Comparison of ENCODE assay signal across 1 cellular context in the genomic region with DNA sequence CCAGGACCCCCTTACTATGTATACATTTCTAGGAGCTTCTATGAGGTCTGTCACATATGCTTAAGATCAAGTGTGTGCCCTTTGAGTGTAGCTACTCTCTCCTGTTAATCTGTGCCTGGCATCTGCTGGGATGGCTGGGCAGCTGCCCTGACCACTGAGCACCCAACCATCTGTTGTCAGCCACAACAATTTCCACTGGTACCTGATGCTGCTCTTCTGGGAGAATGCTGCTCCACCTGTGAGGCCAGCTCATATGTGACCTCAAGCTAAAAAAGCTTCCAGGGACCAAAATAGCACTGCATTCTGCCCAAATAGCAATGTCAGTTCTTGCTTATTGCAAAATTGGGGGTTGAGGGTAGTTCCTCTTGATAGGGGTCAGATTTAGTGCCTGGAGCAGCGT.
TF ChIP-seq lines count a peak whose summit lies in the region.

No MANE protein-coding gene starts in this region.

TF ChIP-seq in GM12878, 131 proteins besides CTCF, POLR2A, EP300 and RAD21 (continued from another document):
- TF ChIP-seq, protein P1, sequence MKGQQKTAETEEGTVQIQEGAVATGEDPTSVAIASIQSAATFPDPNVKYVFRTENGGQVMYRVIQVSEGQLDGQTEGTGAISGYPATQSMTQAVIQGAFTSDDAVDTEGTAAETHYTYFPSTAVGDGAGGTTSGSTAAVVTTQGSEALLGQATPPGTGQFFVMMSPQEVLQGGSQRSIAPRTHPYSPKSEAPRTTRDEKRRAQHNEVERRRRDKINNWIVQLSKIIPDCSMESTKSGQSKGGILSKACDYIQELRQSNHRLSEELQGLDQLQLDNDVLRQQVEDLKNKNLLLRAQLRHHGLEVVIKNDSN (IDR thresholded peaks at IDR 0.05; ENCODE audit: borderline replicate concordance, extremely low read length, insufficient read depth, low read depth, low read length) = no peak
- no peak for TF ChIP-seq JUND (IDR thresholded peaks at IDR 0.05; ENCODE audit: low read depth, low read length)
- TF ChIP-seq EGR1 (IDR thresholded peaks at IDR 0.05; ENCODE audit: borderline replicate concordance in 1 of 2, low read depth in 2 of 2, low read length in 2 of 2) = no peak
- TF ChIP-seq, protein P2, sequence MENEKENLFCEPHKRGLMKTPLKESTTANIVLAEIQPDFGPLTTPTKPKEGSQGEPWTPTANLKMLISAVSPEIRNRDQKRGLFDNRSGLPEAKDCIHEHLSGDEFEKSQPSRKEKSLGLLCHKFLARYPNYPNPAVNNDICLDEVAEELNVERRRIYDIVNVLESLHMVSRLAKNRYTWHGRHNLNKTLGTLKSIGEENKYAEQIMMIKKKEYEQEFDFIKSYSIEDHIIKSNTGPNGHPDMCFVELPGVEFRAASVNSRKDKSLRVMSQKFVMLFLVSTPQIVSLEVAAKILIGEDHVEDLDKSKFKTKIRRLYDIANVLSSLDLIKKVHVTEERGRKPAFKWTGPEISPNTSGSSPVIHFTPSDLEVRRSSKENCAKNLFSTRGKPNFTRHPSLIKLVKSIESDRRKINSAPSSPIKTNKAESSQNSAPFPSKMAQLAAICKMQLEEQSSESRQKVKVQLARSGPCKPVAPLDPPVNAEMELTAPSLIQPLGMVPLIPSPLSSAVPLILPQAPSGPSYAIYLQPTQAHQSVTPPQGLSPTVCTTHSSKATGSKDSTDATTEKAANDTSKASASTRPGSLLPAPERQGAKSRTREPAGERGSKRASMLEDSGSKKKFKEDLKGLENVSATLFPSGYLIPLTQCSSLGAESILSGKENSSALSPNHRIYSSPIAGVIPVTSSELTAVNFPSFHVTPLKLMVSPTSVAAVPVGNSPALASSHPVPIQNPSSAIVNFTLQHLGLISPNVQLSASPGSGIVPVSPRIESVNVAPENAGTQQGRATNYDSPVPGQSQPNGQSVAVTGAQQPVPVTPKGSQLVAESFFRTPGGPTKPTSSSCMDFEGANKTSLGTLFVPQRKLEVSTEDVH (IDR thresholded peaks at IDR 0.05; ENCODE audit: low read depth, partially characterized antibody) = no peak
- 0 out of 2 replicates have a peak, but pooled peaks have one; percentile 30 for TF ChIP-seq NFIC (IDR thresholded peaks at IDR 0.05; ENCODE audit: low read depth, low read length)
- no peak for TF ChIP-seq SIX5 (IDR thresholded peaks at IDR 0.05; ENCODE audit: low read depth, low read length, severe bottlenecking)
- no peak for TF ChIP-seq TCF3 (IDR thresholded peaks at IDR 0.05; ENCODE audit: borderline replicate concordance, insufficient read depth, low read depth, low read length)
- TF ChIP-seq MTA3 (IDR thresholded peaks at IDR 0.05; ENCODE audit: borderline replicate concordance, low read length) = 0 out of 2 replicates have a peak, but pooled peaks have one; percentile 8
- TF ChIP-seq, protein P3, sequence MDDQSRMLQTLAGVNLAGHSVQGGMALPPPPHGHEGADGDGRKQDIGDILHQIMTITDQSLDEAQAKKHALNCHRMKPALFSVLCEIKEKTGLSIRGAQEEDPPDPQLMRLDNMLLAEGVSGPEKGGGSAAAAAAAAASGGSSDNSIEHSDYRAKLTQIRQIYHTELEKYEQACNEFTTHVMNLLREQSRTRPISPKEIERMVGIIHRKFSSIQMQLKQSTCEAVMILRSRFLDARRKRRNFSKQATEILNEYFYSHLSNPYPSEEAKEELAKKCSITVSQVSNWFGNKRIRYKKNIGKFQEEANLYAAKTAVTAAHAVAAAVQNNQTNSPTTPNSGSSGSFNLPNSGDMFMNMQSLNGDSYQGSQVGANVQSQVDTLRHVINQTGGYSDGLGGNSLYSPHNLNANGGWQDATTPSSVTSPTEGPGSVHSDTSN (IDR thresholded peaks at IDR 0.05; ENCODE audit: insufficient replicate concordance, low read depth, low read length) = no peak
- no peak for TF ChIP-seq ZNF384 (IDR thresholded peaks at IDR 0.05; ENCODE audit: borderline replicate concordance, low read depth, low read length)
- TF ChIP-seq MYB (IDR thresholded peaks at IDR 0.05; ENCODE audit: borderline replicate concordance, low read depth, low read length) = no peak
- no peak for TF ChIP-seq POLR2AphosphoS5 (IDR thresholded peaks at IDR 0.05; ENCODE audit: low read length)
- TF ChIP-seq NR2C1 (IDR thresholded peaks at IDR 0.05) = no peak
- TF ChIP-seq, protein P4, sequence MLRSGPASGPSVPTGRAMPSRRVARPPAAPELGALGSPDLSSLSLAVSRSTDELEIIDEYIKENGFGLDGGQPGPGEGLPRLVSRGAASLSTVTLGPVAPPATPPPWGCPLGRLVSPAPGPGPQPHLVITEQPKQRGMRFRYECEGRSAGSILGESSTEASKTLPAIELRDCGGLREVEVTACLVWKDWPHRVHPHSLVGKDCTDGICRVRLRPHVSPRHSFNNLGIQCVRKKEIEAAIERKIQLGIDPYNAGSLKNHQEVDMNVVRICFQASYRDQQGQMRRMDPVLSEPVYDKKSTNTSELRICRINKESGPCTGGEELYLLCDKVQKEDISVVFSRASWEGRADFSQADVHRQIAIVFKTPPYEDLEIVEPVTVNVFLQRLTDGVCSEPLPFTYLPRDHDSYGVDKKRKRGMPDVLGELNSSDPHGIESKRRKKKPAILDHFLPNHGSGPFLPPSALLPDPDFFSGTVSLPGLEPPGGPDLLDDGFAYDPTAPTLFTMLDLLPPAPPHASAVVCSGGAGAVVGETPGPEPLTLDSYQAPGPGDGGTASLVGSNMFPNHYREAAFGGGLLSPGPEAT (IDR thresholded peaks at IDR 0.05; ENCODE audit: low read depth) = no peak
- TF ChIP-seq, protein P5, sequence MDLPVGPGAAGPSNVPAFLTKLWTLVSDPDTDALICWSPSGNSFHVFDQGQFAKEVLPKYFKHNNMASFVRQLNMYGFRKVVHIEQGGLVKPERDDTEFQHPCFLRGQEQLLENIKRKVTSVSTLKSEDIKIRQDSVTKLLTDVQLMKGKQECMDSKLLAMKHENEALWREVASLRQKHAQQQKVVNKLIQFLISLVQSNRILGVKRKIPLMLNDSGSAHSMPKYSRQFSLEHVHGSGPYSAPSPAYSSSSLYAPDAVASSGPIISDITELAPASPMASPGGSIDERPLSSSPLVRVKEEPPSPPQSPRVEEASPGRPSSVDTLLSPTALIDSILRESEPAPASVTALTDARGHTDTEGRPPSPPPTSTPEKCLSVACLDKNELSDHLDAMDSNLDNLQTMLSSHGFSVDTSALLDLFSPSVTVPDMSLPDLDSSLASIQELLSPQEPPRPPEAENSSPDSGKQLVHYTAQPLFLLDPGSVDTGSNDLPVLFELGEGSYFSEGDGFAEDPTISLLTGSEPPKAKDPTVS (IDR thresholded peaks at IDR 0.05; ENCODE audit: low read depth, low read length) = no peak
- TF ChIP-seq, protein P6, sequence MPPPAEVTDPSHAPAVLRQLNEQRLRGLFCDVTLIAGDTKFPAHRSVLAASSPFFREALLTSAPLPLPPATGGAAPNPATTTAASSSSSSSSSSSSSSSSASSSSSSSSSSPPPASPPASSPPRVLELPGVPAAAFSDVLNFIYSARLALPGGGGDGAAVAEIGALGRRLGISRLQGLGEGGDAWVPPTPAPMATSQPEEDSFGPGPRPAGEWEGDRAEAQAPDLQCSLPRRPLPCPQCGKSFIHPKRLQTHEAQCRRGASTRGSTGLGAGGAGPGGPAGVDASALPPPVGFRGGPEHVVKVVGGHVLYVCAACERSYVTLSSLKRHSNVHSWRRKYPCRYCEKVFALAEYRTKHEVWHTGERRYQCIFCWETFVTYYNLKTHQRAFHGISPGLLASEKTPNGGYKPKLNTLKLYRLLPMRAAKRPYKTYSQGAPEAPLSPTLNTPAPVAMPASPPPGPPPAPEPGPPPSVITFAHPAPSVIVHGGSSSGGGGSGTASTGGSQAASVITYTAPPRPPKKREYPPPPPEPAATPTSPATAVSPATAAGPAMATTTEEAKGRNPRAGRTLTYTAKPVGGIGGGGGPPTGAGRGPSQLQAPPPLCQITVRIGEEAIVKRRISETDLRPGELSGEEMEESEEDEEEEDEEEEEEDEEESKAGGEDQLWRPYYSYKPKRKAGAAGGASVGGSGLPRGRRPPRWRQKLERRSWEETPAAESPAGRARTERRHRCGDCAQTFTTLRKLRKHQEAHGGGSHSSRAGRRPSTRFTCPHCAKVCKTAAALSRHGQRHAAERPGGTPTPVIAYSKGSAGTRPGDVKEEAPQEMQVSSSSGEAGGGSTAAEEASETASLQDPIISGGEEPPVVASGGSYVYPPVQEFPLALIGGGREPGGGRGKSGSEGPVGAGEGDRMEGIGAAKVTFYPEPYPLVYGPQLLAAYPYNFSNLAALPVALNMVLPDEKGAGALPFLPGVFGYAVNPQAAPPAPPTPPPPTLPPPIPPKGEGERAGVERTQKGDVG (CRISPR knock-in tag; IDR thresholded peaks at IDR 0.05) = no peak
- TF ChIP-seq MEF2A (IDR thresholded peaks at IDR 0.05; ENCODE audit: insufficient read depth, low read depth, low read length) = 0 out of 2 replicates have a peak, but pooled peaks have one; percentile 29
- no peak for TF ChIP-seq SMC3 (IDR thresholded peaks at IDR 0.05; ENCODE audit: borderline replicate concordance, low read length)
